Comparison of ENCODE assay signal across 13 cellular contexts in genomic region chr1:164577291-164577690, GRCh38. TPM values are rescaled to one million over a fixed set of nuclear protein-coding genes. Genes with fewer than 3 reads are reported as not detected.
A peak's percentile ranks its signal among the peaks of the same experiment; 100 is the strongest.
DNase-seq lines count a peak whose midpoint lies in the region; TF ChIP-seq lines count a peak whose summit lies in the region.
"Had no signal": no experiment of that assay in that cellular context is flagged by ENCODE, and none has a peak within 500 bp of the region (broad histone marks: within the 10 kb centered on the region; RNA-seq: fewer than 3 reads in every experiment).

No MANE protein-coding gene starts in this region.

- no peak overlapping the region for H2BK12ac ChIP-seq in trophoblast cell (ENCODE audit: low read length)

- H3K79me1 ChIP-seq in trophoblast cell (ENCODE audit: low read length): peaks cover 7% of the 10 kb centered on the region

- no peak overlapping the region for H2AFZ ChIP-seq in trophoblast cell (ENCODE audit: insufficient read depth, low read length, poor library complexity)

- no peak overlapping the region for H4K91ac ChIP-seq in trophoblast cell (ENCODE audit: low read depth, low read length)

- H3K27ac ChIP-seq in AG04450 (ENCODE audit: low read depth, low read length): peak overlapping the region; percentile 91
- H3K27ac ChIP-seq in trophoblast cell (ENCODE audit: low read depth, low read length): peak overlapping the region; percentile 67

- H2AK5ac ChIP-seq in trophoblast cell (ENCODE audit: low read length): no peak overlapping the region

- H3K27me3 ChIP-seq in AG04450 (ENCODE audit: control insufficient read depth, insufficient read depth, low read length) (no peaks in the 10 kb centered on the region), adipocyte (replicated peaks; ENCODE audit: control insufficient read depth, insufficient read depth, low read length) (no peaks in the 10 kb centered on the region), trophoblast cell (ENCODE audit: insufficient read depth, low read length) (no peaks in the 10 kb centered on the region)

- H3K4me1 ChIP-seq in adipocyte (ENCODE audit: control insufficient read depth, insufficient read depth, low read length): peaks cover 18% of the 10 kb centered on the region
- H3K4me1 ChIP-seq in trophoblast cell (ENCODE audit: control insufficient read depth in 1 of 2, insufficient read depth in 2 of 2, low read length in 2 of 2): peaks cover 13 to 20% of the 10 kb centered on the region in 2 experiments

- H3K27ac Mint-ChIP-seq in glutamatergic neuron (ENCODE audit: unreplicated experiment): peak overlapping the region; percentile 93
- H3K27ac Mint-ChIP-seq: activated naive CD4-positive, alpha-beta T cell treated with anti-CD3 and anti-CD28 coated beads, Interleukin-2, amount 50 U/mL, for 24 hours; stimulated activated naive CD8-positive, alpha-beta T cell treated with anti-CD3 and anti-CD28 coated beads, Interleukin-15, amount 100 ng/mL, for 72 hours had no signal

- no peak overlapping the region for H3K4ac ChIP-seq in trophoblast cell (ENCODE audit: low read depth, low read length)

- no peak overlapping the region for H3K14ac ChIP-seq in trophoblast cell (ENCODE audit: low read length)

- H3K23ac ChIP-seq in trophoblast cell (ENCODE audit: low read length): no peak overlapping the region

- CTCF ChIA-PET in AG04450 (lab: Charles Lee): interaction anchor here (2.1 kb wide), 1 partner anchor 210 kb away, joined by 9 read pairs; no protein-coding TSS in a partner anchor

- peak overlapping the region; percentile 88 for H3K4me3 Mint-ChIP-seq in glutamatergic neuron (ENCODE audit: unreplicated experiment)
- H3K4me3 Mint-ChIP-seq: activated naive CD4-positive, alpha-beta T cell treated with anti-CD3 and anti-CD28 coated beads, Interleukin-2, amount 50 U/mL, for 24 hours; stimulated activated naive CD8-positive, alpha-beta T cell treated with anti-CD3 and anti-CD28 coated beads, Interleukin-15, amount 100 ng/mL, for 72 hours had no signal

- no peaks in the 10 kb centered on the region for H3K27me3 Mint-ChIP-seq in glutamatergic neuron (ENCODE audit: unreplicated experiment)
- H3K27me3 Mint-ChIP-seq: activated naive CD4-positive, alpha-beta T cell treated with anti-CD3 and anti-CD28 coated beads, Interleukin-2, amount 50 U/mL, for 24 hours; stimulated activated naive CD8-positive, alpha-beta T cell treated with anti-CD3 and anti-CD28 coated beads, Interleukin-15, amount 100 ng/mL, for 72 hours had no signal

- H3K18ac ChIP-seq in trophoblast cell (ENCODE audit: low read length): no peak overlapping the region

- no peak overlapping the region for H2BK5ac ChIP-seq in trophoblast cell (ENCODE audit: low read depth, low read length, poor library complexity)

- H2BK120ac ChIP-seq in trophoblast cell (ENCODE audit: insufficient read depth, low read length, poor library complexity): no peak overlapping the region

- no peak overlapping the region for H3K4me3 ChIP-seq in AG04450 (ENCODE audit: low read depth, low read length)
- peak overlapping the region; percentile 56 for H3K4me3 ChIP-seq in adipocyte (ENCODE audit: low read length)
- H3K4me3 ChIP-seq in trophoblast cell (ENCODE audit: low read depth, low read length): no peak overlapping the region

- no peak for TF ChIP-seq CTCF in AG04450 (IDR thresholded peaks at IDR 0.05; ENCODE audit: low read depth, low read length)
- no peak for TF ChIP-seq CTCF in glutamatergic neuron (IDR thresholded peaks at IDR 0.05; ENCODE audit: partially characterized antibody, unreplicated experiment)

- H3K9ac ChIP-seq in adipocyte (ENCODE audit: low read length): peak overlapping the region; percentile 63
- no peak overlapping the region for H3K9ac ChIP-seq in trophoblast cell (ENCODE audit: low read length)

- DNase-seq in AG04450 (ENCODE audit: low read depth, low spot score) (no peak), adipocyte (ENCODE audit: low read depth) (no peak), glutamatergic neuron (no peak), trophoblast cell (no peak), NCI-H2107 (lab: John Stamatoyannopoulos, UW) (no peak), NCI-H2171 (lab: John Stamatoyannopoulos, UW) (no peak), mucosa of gallbladder (ENCODE audit: low spot score) (no peak), amniotic stem cell (lab: John Stamatoyannopoulos, UW) (no peak)
- DNase-seq: activated CD4-positive, alpha-beta T cell treated with anti-CD3 and anti-CD28 coated beads for 1 hour; activated CD8-positive, alpha-beta memory T cell treated with anti-CD3 and anti-CD28 coated beads, Interleukin-2, amount 50 U/mL, for 48 hours; PC-3; stimulated activated naive CD8-positive, alpha-beta T cell treated with anti-CD3 and anti-CD28 coated beads, Interleukin-15, amount 100 ng/mL, for 72 hours had no signal

- H3K9me3 ChIP-seq in AG04450 (ENCODE audit: control insufficient read depth, insufficient read depth, low read length) (no peaks in the 10 kb centered on the region), adipocyte (ENCODE audit: control insufficient read depth, low read length) (no peaks in the 10 kb centered on the region), trophoblast cell (ENCODE audit: insufficient read depth, low read depth, low read length) (no peaks in the 10 kb centered on the region)

- H3K4me2 ChIP-seq in trophoblast cell (ENCODE audit: low read length): no peak overlapping the region

- no CpG with 5 or more reads among the region's 3 CpGs for WGBS in trophoblast cell (ENCODE audit: extremely low coverage, insufficient coverage, insufficient read length)

- no peak overlapping the region for H4K8ac ChIP-seq in trophoblast cell (ENCODE audit: low read depth, low read length)

- no peak overlapping the region for H4K12ac ChIP-seq in trophoblast cell (ENCODE audit: low read depth, low read length)

- H3K36me3 ChIP-seq in adipocyte (ENCODE audit: control insufficient read depth, insufficient read depth, low read length, severe bottlenecking): peaks cover 14% of the 10 kb centered on the region
- peaks cover 3 to 7% of the 10 kb centered on the region in 2 experiments for H3K36me3 ChIP-seq in trophoblast cell (ENCODE audit: control insufficient read depth in 1 of 2, insufficient read depth in 2 of 2, low read length in 2 of 2)

- peaks cover 4% of the 10 kb centered on the region for H3K79me2 ChIP-seq in trophoblast cell (ENCODE audit: control insufficient read depth, insufficient read depth, low read length, poor library complexity)

- H3K36me3 Mint-ChIP-seq in glutamatergic neuron (ENCODE audit: unreplicated experiment): no peaks in the 10 kb centered on the region
- H3K36me3 Mint-ChIP-seq: activated naive CD4-positive, alpha-beta T cell treated with anti-CD3 and anti-CD28 coated beads, Interleukin-2, amount 50 U/mL, for 24 hours had no signal

- no peaks in the 10 kb centered on the region for H3K9me3 Mint-ChIP-seq in glutamatergic neuron (ENCODE audit: unreplicated experiment)
- H3K9me3 Mint-ChIP-seq: activated naive CD4-positive, alpha-beta T cell treated with anti-CD3 and anti-CD28 coated beads, Interleukin-2, amount 50 U/mL, for 24 hours; stimulated activated naive CD8-positive, alpha-beta T cell treated with anti-CD3 and anti-CD28 coated beads, Interleukin-15, amount 100 ng/mL, for 72 hours had no signal

- H3K4me1 Mint-ChIP-seq in glutamatergic neuron (ENCODE audit: low read depth, unreplicated experiment): peaks cover 27% of the 10 kb centered on the region
- H3K4me1 Mint-ChIP-seq: activated naive CD4-positive, alpha-beta T cell treated with anti-CD3 and anti-CD28 coated beads, Interleukin-2, amount 50 U/mL, for 24 hours; stimulated activated naive CD8-positive, alpha-beta T cell treated with anti-CD3 and anti-CD28 coated beads, Interleukin-15, amount 100 ng/mL, for 72 hours had no signal

- POLR2A ChIA-PET in AG04450 (lab: Yijun Ruan, JAX): interaction anchor here (0.6 to 1.4 kb wide), 8 partner anchors 10 to 171 kb away, joined by 3 to 17 read pairs (median 4); partner anchors contain the start of gene PBX1

RNA-seq across cellular contexts. Expression of gene PBX1, which starts 18.3 kb away (rescaled TPM):
- 46.6 and 49.9 TPM in 2 replicates for polyA plus RNA-seq in AG04450 (2011; rRNA removed)
- polyA minus RNA-seq in AG04450 (2011; rRNA and poly(A)+ RNA removed): 68.7 and 73.2 TPM in 2 replicates
- 98.7 TPM for total RNA-seq in glutamatergic neuron (ENCODE audit: unreplicated experiment)
- 67.5 and 74.6 TPM in 2 replicates for polyA plus RNA-seq in trophoblast cell (2013)
- 175 TPM for total RNA-seq in mucosa of gallbladder
